ENCODE assay signal across 1 cellular context in the genomic region with DNA sequence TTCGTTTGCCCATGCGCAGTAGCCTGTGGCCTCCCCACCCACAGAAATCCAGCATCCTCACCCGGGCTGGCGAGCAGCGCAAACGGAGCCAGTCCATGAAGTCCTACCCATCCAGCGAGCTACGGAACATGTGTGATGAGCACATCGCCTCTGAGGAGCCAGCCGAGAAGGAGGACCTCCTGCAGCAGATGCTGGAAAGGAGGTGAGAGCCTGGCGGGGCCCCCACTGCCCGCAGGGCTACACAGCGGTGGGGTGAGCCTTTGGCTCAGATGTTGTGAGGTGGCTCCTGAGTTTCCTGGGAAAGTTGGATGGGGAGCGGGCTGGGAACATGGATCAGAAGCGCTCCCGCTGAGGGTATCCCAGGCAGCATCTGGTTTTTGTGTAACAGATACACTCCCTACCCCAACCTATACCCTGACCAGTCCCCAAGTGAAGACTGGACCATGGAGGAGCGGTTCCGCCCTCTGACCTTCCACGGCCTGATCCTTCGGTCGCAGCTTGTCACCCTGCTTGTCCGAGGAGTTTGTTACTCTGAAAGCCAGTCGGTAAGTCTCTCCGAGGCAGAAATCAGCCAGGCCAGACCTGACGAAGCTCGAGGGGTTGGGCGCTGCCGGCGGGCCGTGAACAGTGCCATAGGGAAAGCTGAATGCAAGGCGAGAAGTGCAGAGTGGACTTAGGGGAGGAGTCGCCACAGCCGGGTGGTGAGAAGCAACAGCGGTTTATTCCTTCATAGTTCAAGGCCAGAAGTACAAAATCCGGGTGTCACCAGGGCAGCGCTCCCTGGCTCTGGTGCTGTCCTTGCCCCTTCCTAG.
TF ChIP-seq lines count a peak whose summit lies in the region.

No MANE protein-coding gene starts in this region.

TF ChIP-seq in K562, 482 proteins besides CTCF, POLR2A, EP300 and RAD21:
- TF ChIP-seq RBFOX2 (IDR thresholded peaks at IDR 0.05; ENCODE audit: low read depth, low read length) = 0 out of 2 replicates have a peak, but pooled peaks have one; percentile 15
- TF ChIP-seq HNRNPUL1 (IDR thresholded peaks at IDR 0.05; ENCODE audit: low read length) = no peak
- TF ChIP-seq POLR2G (IDR thresholded peaks at IDR 0.05; ENCODE audit: low read depth, low read length) = 0 out of 2 replicates have a peak, but pooled peaks have one; percentile 31
